ENCODE assay signal across 20 cellular contexts in the genomic region with DNA sequence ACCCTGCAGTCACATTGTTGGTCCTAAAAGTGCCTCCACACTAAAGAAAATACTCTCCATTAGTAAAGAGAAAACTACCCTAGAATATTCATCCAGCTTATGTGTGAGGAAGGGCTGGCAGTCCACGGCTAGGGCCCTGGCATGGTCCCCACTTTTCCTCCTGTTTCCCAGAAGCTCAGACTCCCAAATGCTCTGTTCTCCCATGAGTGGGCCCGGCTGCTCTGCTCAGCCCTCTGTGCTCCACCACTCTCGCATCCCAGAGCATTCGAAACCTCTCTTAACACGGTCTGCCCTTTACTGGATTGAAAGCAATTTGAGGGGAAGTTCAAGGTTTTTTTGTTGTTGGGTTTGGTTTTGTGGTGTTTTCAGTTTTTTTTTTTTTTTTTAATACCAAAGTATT.
"Had no signal": no experiment of that assay in that cellular context is flagged by ENCODE, and none has a peak within 500 bp of the region (broad histone marks: within the 10 kb centered on the region; RNA-seq: fewer than 3 reads in every experiment).

No MANE protein-coding gene starts in this region.

- H3K36me3 ChIP-seq: prostate gland had no signal

- H3K27me3 ChIP-seq: adrenal gland, suprapubic skin had no signal

- H3K27ac Mint-ChIP-seq: activated CD4-positive, alpha-beta memory T cell treated with anti-CD3 and anti-CD28 coated beads for 36 hours; activated CD4-positive, alpha-beta T cell treated with anti-CD3 and anti-CD28 coated beads for 36 hours; activated naive CD4-positive, alpha-beta T cell treated with anti-CD3 and anti-CD28 coated beads, Interleukin-2, amount 50 U/mL, for 72 hours; activated T-helper 1 cell treated with anti-CD3 and anti-CD28 coated beads, Interleukin-12 subunit alpha, Interleukin-12 subunit beta, Interleukin-2, Interleukin-4 antibody, amounts not matched to agents 30 ng/mL and 10 ng/mL and 1 ng/mL, durations not matched to agents 14 hours and 24 hours and 36 hours; dendritic cell treated with granulocyte-macrophage colony-stimulating factor and Interleukin-4, amounts not matched to agents 40 ng/mL and 50 ng/mL, for 4 days; stimulated activated naive CD8-positive, alpha-beta T cell treated with anti-CD3 and anti-CD28 coated beads, Interleukin-15, amount 100 ng/mL, for 72 hours; type B pancreatic cell had no signal

- H3K4me3 ChIP-seq: adrenal gland, prostate gland, skin epidermis, suprapubic skin had no signal

- H3K4me1 ChIP-seq: adrenal gland, prostate gland, suprapubic skin had no signal

- H3K27me3 Mint-ChIP-seq: activated CD4-positive, alpha-beta memory T cell treated with anti-CD3 and anti-CD28 coated beads for 36 hours; activated CD4-positive, alpha-beta T cell treated with anti-CD3 and anti-CD28 coated beads for 36 hours; dendritic cell treated with granulocyte-macrophage colony-stimulating factor and Interleukin-4, amounts not matched to agents 40 ng/mL and 50 ng/mL, for 4 days; stimulated activated naive CD8-positive, alpha-beta T cell treated with anti-CD3 and anti-CD28 coated beads, Interleukin-15, amount 100 ng/mL, for 72 hours; type B pancreatic cell had no signal

- H3K9me3 Mint-ChIP-seq: activated T-helper 1 cell treated with anti-CD3 and anti-CD28 coated beads, Interleukin-12 subunit alpha, Interleukin-12 subunit beta, Interleukin-2, Interleukin-4 antibody, amounts not matched to agents 30 ng/mL and 10 ng/mL and 1 ng/mL, durations not matched to agents 14 hours and 24 hours and 36 hours; dendritic cell treated with granulocyte-macrophage colony-stimulating factor and Interleukin-4, amounts not matched to agents 40 ng/mL and 50 ng/mL, for 4 days had no signal

- H3K4me3 Mint-ChIP-seq: activated CD4-positive, alpha-beta memory T cell treated with anti-CD3 and anti-CD28 coated beads for 36 hours; activated CD4-positive, alpha-beta T cell treated with anti-CD3 and anti-CD28 coated beads for 36 hours; activated T-helper 1 cell treated with anti-CD3 and anti-CD28 coated beads, Interleukin-12 subunit alpha, Interleukin-12 subunit beta, Interleukin-2, Interleukin-4 antibody, amounts not matched to agents 30 ng/mL and 10 ng/mL and 1 ng/mL, durations not matched to agents 14 hours and 24 hours and 36 hours; dendritic cell treated with granulocyte-macrophage colony-stimulating factor and Interleukin-4, amounts not matched to agents 40 ng/mL and 50 ng/mL, for 4 days; stimulated activated naive CD8-positive, alpha-beta T cell treated with anti-CD3 and anti-CD28 coated beads, Interleukin-15, amount 100 ng/mL, for 72 hours; type B pancreatic cell; WTC11 had no signal

- FAIRE-seq: astrocyte, bronchial epithelial cell, TTC549 had no signal

- DNase-seq: activated CD4-positive, alpha-beta memory T cell treated with anti-CD3 and anti-CD28 coated beads for 36 hours; activated CD4-positive, alpha-beta T cell treated with anti-CD3 and anti-CD28 coated beads for 36 hours; activated gamma-delta T cell treated with Interleukin-2 at 50 U/mL for 16 hours; activated T-cell treated with anti-CD3 and anti-CD28 coated beads for 4 hours; adrenal gland; effector memory CD4-positive, alpha-beta T cell; islet precursor cell; stimulated activated CD4-positive, alpha-beta T cell treated with anti-CD3 and anti-CD28 coated beads, Interleukin-2, amount 100 ng/mL, for 48 hours; stimulated activated naive CD8-positive, alpha-beta T cell treated with anti-CD3 and anti-CD28 coated beads, Interleukin-15, amount 100 ng/mL, for 72 hours had no signal

- ATAC-seq: activated CD4-positive, alpha-beta T cell treated with anti-CD3 and anti-CD28 coated beads for 36 hours; activated naive CD4-positive, alpha-beta T cell treated with anti-CD3 and anti-CD28 coated beads, Interleukin-2, amount 50 U/mL, for 72 hours; stimulated activated naive CD8-positive, alpha-beta T cell treated with anti-CD3 and anti-CD28 coated beads, Interleukin-15, amount 100 ng/mL, for 72 hours had no signal

- H3K9me3 ChIP-seq: adrenal gland, prostate gland, suprapubic skin had no signal

- H3K27ac ChIP-seq: adrenal gland, prostate gland, skin epidermis, suprapubic skin had no signal
